In genomic region chr4:123878976-123879375, GRCh38 we compare ENCODE assay signal across 15 cellular contexts.
DNase-seq lines count a peak whose midpoint lies in the region; TF ChIP-seq lines count a peak whose summit lies in the region.
"Had no signal": no experiment of that assay in that cellular context is flagged by ENCODE, and none has a peak within 500 bp of the region (broad histone marks: within the 10 kb centered on the region; RNA-seq: fewer than 3 reads in every experiment).

No MANE protein-coding gene starts in this region.

- peak overlapping the region; percentile 54 for H3K27ac Mint-ChIP-seq in nephron progenitor cell
- H3K27ac Mint-ChIP-seq: CD4-positive, alpha-beta T cell had no signal

- no peaks in the 10 kb centered on the region for H3K27me3 Mint-ChIP-seq in nephron progenitor cell (ENCODE audit: low read depth, poor library complexity)
- H3K27me3 Mint-ChIP-seq: CD4-positive, alpha-beta T cell had no signal

- no peak for TF ChIP-seq CTCF in nephron progenitor cell (IDR thresholded peaks at IDR 0.05)

- no peak overlapping the region for H3K27ac ChIP-seq in substantia nigra (ENCODE audit: low read depth, low read length, poor library complexity, severe bottlenecking)
- H3K27ac ChIP-seq: C4-2B, GM23248 had no signal

- peaks cover 59% of the 10 kb centered on the region for H3K9me3 Mint-ChIP-seq in nephron progenitor cell
- H3K9me3 Mint-ChIP-seq: CD4-positive, alpha-beta T cell had no signal

- H3K36me3 Mint-ChIP-seq in nephron progenitor cell (ENCODE audit: low read depth) = peaks cover 42% of the 10 kb centered on the region

- peaks cover 28% of the 10 kb centered on the region for H3K4me1 Mint-ChIP-seq in nephron progenitor cell

- in situ Hi-C loops in ACHN (cut with HindIII; ENCODE audit: low pct_ligation_motif_present, low pct_unique_long_range_greater_than_20kb, low sequenced_read_pairs) = no loop called here

- peak; percentile 3 for DNase-seq in HT1080 (ENCODE audit: low read depth)
- DNase-seq in RPMI7951 (ENCODE audit: low read depth) = peak; percentile 79
- DNase-seq in nephron progenitor cell = no peak
- no peak for DNase-seq in ACHN
- no peak for DNase-seq in NCI-H1436 (lab: John Stamatoyannopoulos, UW)
- DNase-seq in substantia nigra (lab: John Stamatoyannopoulos, UW) = no peak
- DNase-seq: AML-193; Caco-2; CD4-positive, alpha-beta T cell; DMS153; DMS79; GF-D8; GM23248; IMR-90 had no signal

- H3K4me3 Mint-ChIP-seq in nephron progenitor cell = no peak overlapping the region
- H3K4me3 Mint-ChIP-seq: CD4-positive, alpha-beta T cell had no signal

Comparison
In these comparisons a context has a peak if more than half of its experiments do, and no peak if none do; other contexts are left out.
1. DNase-seq: peak in HT1080 (single experiment) and RPMI7951 (single experiment); none in nephron progenitor cell (single experiment), ACHN (single experiment), NCI-H1436 (single experiment) and substantia nigra (0 of 49).